Comparison of ENCODE assay signal across 8 cellular contexts in the genomic region with DNA sequence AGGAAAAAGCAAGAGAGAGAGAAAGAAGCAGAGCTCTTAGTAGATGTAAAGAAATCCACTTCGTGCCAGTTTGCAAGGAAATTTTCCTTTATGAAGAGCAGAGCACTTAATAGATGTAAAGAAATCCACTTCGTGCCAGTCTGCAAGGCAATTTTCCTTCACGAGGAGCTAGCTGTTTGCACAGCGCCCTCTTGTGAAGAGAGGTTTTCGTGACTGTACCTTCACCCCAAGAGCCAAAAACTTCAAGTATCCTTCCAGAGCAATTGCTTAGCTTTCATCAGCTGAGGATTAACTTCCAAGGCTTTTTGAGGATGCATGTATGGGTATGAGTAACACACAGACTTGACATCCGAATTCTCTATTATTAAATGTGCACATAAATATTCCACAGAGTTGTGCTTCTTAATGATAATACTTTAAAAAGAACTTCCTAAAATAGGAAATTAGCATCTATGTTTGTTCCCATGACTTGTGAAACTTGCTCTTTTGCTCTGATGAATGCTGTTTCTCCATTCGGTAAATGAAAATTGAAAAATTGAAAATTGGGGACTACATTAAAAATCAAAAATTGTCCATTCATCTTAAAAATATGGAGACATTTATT.
DNase-seq lines count a peak whose midpoint lies in the region; ATAC-seq and TF ChIP-seq lines count a peak whose summit lies in the region.

No MANE protein-coding gene starts in this region.

- ATAC-seq in HCT116, result peak; percentile 74
- peak; percentile 57 for ATAC-seq in omental fat pad (ENCODE audit: low FRiP score)
- ATAC-seq in HG03097 (IDR thresholded peaks at IDR 0.05; ENCODE audit: low FRiP score, unreplicated experiment), result no peak

- peak; percentile 52 for TF ChIP-seq RAD21 in HCT116 (IDR thresholded peaks at IDR 0.05; ENCODE audit: low read depth)

- H3K4me1 ChIP-seq in HCT116 (ENCODE audit: control insufficient read depth in 1 of 2, insufficient read depth in 2 of 2, low read length in 2 of 2), result no peaks in the 10 kb centered on the region

- intact Hi-C loops in HCT116 (cut with micrococcal nuclease), result loop anchor here (1.0 kb wide), 1 partner anchor 180 kb away; no protein-coding TSS in a partner anchor

- H3K36me3 ChIP-seq in HCT116 (ENCODE audit: control insufficient read depth in 1 of 2, insufficient read depth in 2 of 2, low read length in 2 of 2), result no peaks in the 10 kb centered on the region

- TF ChIP-seq CTCF in HCT116 (IDR thresholded peaks at IDR 0.05 in 2 of 3, conservative IDR thresholded peaks at IDR 0.05 in 1 of 3; ENCODE audit: borderline replicate concordance in 1 of 3, insufficient read depth in 1 of 3, low read depth in 2 of 3, low read length in 2 of 3) (peak; percentile 49 to 79 (median 72); a peak in 5 of 6 replicates), foreskin fibroblast (IDR thresholded peaks at IDR 0.05; ENCODE audit: low read depth, low read length) (peak; percentile 82), omental fat pad (IDR thresholded peaks at IDR 0.05) (no peak)

- RAD21 ChIA-PET in HCT116 (lab: Charles Lee; ENCODE audit: low non-redundant PET in 1 of 2, low total read pairs in 2 of 2, uncharacterized antibody in 2 of 2, unreplicated experiment in 2 of 2), result no interaction called here

- H3K4me3 ChIP-seq in HCT116 (replicated peaks in 1 of 2; ENCODE audit: low read depth in 1 of 2, low read length in 2 of 2) (no peak overlapping the region), foreskin fibroblast (ENCODE audit: low read depth in 1 of 2, low read length in 2 of 2) (no peak overlapping the region)

- H3K9me3 ChIP-seq in HCT116 (ENCODE audit: control insufficient read depth in 1 of 2, insufficient read depth in 1 of 2, low read depth in 1 of 2, low read length in 2 of 2), result no peaks in the 10 kb centered on the region

- no peak overlapping the region for H2AFZ ChIP-seq in HCT116 (ENCODE audit: low read depth, low read length, poor library complexity, severe bottlenecking)

- BruUV-seq in HCT116 (replicated peaks; lab: Mats Ljungman, UMichigan), result no TSS peak

- CTCF ChIA-PET in HCT116 (lab: Charles Lee), result interaction anchor here (0.8 to 2.5 kb wide), 17 partner anchors 8 to 432 kb away, joined by 3 to 50 read pairs (median 4); no protein-coding TSS in a partner anchor

- no peak overlapping the region for H3K4me2 ChIP-seq in HCT116 (ENCODE audit: low read length)

- H3K27me3 ChIP-seq in HCT116 (ENCODE audit: insufficient read depth, low read length), result peaks cover 21% of the 10 kb centered on the region

- H3K9me2 ChIP-seq in HCT116 (ENCODE audit: insufficient read depth), result no peaks in the 10 kb centered on the region

- H3K27ac ChIP-seq in HCT116 (ENCODE audit: low read depth, low read length), result no peak overlapping the region

- POLR2A ChIA-PET in HCT116 (lab: Charles Lee), result no interaction called here

- DNase-seq in DMS53 (lab: John Stamatoyannopoulos, UW) (peak; percentile 74), HCT116 (ENCODE audit: low read depth, low spot score) (peak; percentile 36), NCI-H82 treated with DMSO at 0.1 percent for 48 hours (lab: John Stamatoyannopoulos, UW; ENCODE audit: unreplicated experiment) (peak; percentile 29), activated T-cell treated with anti-CD3 and anti-CD28 coated beads for 48 hours (ENCODE audit: low read depth) (peak; percentile 12), foreskin fibroblast (peak; percentile 57 to 87), omental fat pad (ENCODE audit: low spot score) (no peak), mesenteric fat pad (ENCODE audit: low spot score) (no peak)

- TF ChIP-seq POLR2A in HCT116 (IDR thresholded peaks at IDR 0.05; ENCODE audit: borderline replicate concordance, extremely low read depth, insufficient read depth, insufficient read length), result no peak

- H3K9ac ChIP-seq in HCT116 (ENCODE audit: low read length), result no peak overlapping the region

- no peaks in the 10 kb centered on the region for H3K79me2 ChIP-seq in HCT116 (ENCODE audit: insufficient read depth, low read length)

- H4K20me1 ChIP-seq in HCT116 (ENCODE audit: insufficient read depth), result no peaks in the 10 kb centered on the region

TF ChIP-seq in HCT116, 20 proteins besides CTCF, POLR2A, EP300 and RAD21:
- TF ChIP-seq JUND (IDR thresholded peaks at IDR 0.05), result no peak
- no peak for TF ChIP-seq ELF1 (IDR thresholded peaks at IDR 0.05; ENCODE audit: borderline replicate concordance, low read depth)
- TF ChIP-seq, protein P1, sequence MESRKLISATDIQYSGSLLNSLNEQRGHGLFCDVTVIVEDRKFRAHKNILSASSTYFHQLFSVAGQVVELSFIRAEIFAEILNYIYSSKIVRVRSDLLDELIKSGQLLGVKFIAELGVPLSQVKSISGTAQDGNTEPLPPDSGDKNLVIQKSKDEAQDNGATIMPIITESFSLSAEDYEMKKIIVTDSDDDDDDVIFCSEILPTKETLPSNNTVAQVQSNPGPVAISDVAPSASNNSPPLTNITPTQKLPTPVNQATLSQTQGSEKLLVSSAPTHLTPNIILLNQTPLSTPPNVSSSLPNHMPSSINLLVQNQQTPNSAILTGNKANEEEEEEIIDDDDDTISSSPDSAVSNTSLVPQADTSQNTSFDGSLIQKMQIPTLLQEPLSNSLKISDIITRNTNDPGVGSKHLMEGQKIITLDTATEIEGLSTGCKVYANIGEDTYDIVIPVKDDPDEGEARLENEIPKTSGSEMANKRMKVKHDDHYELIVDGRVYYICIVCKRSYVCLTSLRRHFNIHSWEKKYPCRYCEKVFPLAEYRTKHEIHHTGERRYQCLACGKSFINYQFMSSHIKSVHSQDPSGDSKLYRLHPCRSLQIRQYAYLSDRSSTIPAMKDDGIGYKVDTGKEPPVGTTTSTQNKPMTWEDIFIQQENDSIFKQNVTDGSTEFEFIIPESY (IDR thresholded peaks at IDR 0.05; ENCODE audit: extremely low read depth, insufficient replicate concordance, low read length), result no peak
- TF ChIP-seq SRF (IDR thresholded peaks at IDR 0.05; ENCODE audit: low read depth), result no peak
- no peak for TF ChIP-seq EZH2phosphoT487 (IDR thresholded peaks at IDR 0.05; ENCODE audit: borderline replicate concordance)
- TF ChIP-seq CBX3 (IDR thresholded peaks at IDR 0.05; ENCODE audit: low read depth), result no peak
- no peak for TF ChIP-seq FOSL1 (IDR thresholded peaks at IDR 0.05; ENCODE audit: low read depth)
- no peak for TF ChIP-seq ZFX (IDR thresholded peaks at IDR 0.05)
- TF ChIP-seq ZNF274 (IDR thresholded peaks at IDR 0.05; ENCODE audit: low read depth, low read length), result no peak
- TF ChIP-seq, protein P2, sequence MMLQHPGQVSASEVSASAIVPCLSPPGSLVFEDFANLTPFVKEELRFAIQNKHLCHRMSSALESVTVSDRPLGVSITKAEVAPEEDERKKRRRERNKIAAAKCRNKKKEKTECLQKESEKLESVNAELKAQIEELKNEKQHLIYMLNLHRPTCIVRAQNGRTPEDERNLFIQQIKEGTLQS (IDR thresholded peaks at IDR 0.05), result no peak
- no peak for TF ChIP-seq TCF7L2 (IDR thresholded peaks at IDR 0.05; ENCODE audit: borderline replicate concordance, extremely low read depth, insufficient read depth, insufficient read length)
- TF ChIP-seq, protein P3, sequence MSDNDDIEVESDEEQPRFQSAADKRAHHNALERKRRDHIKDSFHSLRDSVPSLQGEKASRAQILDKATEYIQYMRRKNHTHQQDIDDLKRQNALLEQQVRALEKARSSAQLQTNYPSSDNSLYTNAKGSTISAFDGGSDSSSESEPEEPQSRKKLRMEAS (IDR thresholded peaks at IDR 0.05), result no peak
- TF ChIP-seq SP1 (IDR thresholded peaks at IDR 0.05; ENCODE audit: low read depth), result no peak
- no peak for TF ChIP-seq SIN3A (IDR thresholded peaks at IDR 0.05; ENCODE audit: low read depth)
- TF ChIP-seq YY1 (IDR thresholded peaks at IDR 0.05; ENCODE audit: extremely low read depth, insufficient replicate concordance, low read depth, low read length), result no peak
- TF ChIP-seq, protein P4, sequence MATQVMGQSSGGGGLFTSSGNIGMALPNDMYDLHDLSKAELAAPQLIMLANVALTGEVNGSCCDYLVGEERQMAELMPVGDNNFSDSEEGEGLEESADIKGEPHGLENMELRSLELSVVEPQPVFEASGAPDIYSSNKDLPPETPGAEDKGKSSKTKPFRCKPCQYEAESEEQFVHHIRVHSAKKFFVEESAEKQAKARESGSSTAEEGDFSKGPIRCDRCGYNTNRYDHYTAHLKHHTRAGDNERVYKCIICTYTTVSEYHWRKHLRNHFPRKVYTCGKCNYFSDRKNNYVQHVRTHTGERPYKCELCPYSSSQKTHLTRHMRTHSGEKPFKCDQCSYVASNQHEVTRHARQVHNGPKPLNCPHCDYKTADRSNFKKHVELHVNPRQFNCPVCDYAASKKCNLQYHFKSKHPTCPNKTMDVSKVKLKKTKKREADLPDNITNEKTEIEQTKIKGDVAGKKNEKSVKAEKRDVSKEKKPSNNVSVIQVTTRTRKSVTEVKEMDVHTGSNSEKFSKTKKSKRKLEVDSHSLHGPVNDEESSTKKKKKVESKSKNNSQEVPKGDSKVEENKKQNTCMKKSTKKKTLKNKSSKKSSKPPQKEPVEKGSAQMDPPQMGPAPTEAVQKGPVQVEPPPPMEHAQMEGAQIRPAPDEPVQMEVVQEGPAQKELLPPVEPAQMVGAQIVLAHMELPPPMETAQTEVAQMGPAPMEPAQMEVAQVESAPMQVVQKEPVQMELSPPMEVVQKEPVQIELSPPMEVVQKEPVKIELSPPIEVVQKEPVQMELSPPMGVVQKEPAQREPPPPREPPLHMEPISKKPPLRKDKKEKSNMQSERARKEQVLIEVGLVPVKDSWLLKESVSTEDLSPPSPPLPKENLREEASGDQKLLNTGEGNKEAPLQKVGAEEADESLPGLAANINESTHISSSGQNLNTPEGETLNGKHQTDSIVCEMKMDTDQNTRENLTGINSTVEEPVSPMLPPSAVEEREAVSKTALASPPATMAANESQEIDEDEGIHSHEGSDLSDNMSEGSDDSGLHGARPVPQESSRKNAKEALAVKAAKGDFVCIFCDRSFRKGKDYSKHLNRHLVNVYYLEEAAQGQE (IDR thresholded peaks at IDR 0.05; ENCODE audit: low read depth), result no peak
- no peak for TF ChIP-seq CEBPB (IDR thresholded peaks at IDR 0.05; ENCODE audit: low read depth)
- TF ChIP-seq EGR1 (IDR thresholded peaks at IDR 0.05; ENCODE audit: low read depth), result no peak
- TF ChIP-seq POLR2AphosphoS5 (IDR thresholded peaks at IDR 0.05; ENCODE audit: low read depth, low read length), result no peak
TF ChIP-seq in HCT116: peak in this region for 0.

Comparison
In these comparisons a context has a peak if more than half of its experiments do, and no peak if none do; other contexts are left out.
1. DNase-seq: peak in DMS53 (single experiment), HCT116 (single experiment), NCI-H82 treated with DMSO at 0.1 percent for 48 hours (single experiment), activated T-cell treated with anti-CD3 and anti-CD28 coated beads for 48 hours (single experiment) and foreskin fibroblast (2 of 2); none in omental fat pad (single experiment) and mesenteric fat pad (single experiment).
2. CTCF ChIP-seq: peak in HCT116 (3 of 3) and foreskin fibroblast (single experiment); none in omental fat pad (0 of 3).